ENCODE assay signal across 24 cellular contexts in genomic region chr10:79313320-79313719, GRCh38.
"Had no signal": no experiment of that assay in that cellular context is flagged by ENCODE, and none has a peak within 500 bp of the region (broad histone marks: within the 10 kb centered on the region; RNA-seq: fewer than 3 reads in every experiment).

No MANE protein-coding gene starts in this region.

- H3K36me3 ChIP-seq: neural progenitor cell, ovary, uterus had no signal

- H3K27ac Mint-ChIP-seq: activated CD4-positive, alpha-beta T cell treated with anti-CD3 and anti-CD28 coated beads, Interleukin-2, amount 10 ng/mL, durations not matched to agents 7 days and 5 days; activated CD8-positive, alpha-beta memory T cell treated with anti-CD3 and anti-CD28 coated beads, Interleukin-2, amount 10 ng/mL, durations not matched to agents 7 days and 5 days; activated CD8-positive, alpha-beta T cell treated with anti-CD3 and anti-CD28 coated beads for 36 hours; activated naive CD8-positive, alpha-beta T cell; neural progenitor cell had no signal

- H2AFZ ChIP-seq: neural progenitor cell had no signal

- H3K27ac ChIP-seq: adrenal gland, foreskin keratinocyte, neural progenitor cell, ovary, psoas muscle, right atrium auricular region, uterus, WERI-Rb-1 had no signal

- H3K27me3 Mint-ChIP-seq: activated CD4-positive, alpha-beta T cell treated with anti-CD3 and anti-CD28 coated beads, Interleukin-2, amount 10 ng/mL, durations not matched to agents 7 days and 5 days; activated CD8-positive, alpha-beta memory T cell treated with anti-CD3 and anti-CD28 coated beads, Interleukin-2, amount 10 ng/mL, durations not matched to agents 7 days and 5 days; activated CD8-positive, alpha-beta T cell treated with anti-CD3 and anti-CD28 coated beads for 36 hours; activated naive CD8-positive, alpha-beta T cell had no signal

- FAIRE-seq: astrocyte, kidney, TTC549 had no signal

- H3K4me3 ChIP-seq: adrenal gland, lung, neural progenitor cell, ovary, psoas muscle, right atrium auricular region, transverse colon, uterus had no signal

- H3K4me3 Mint-ChIP-seq: activated CD4-positive, alpha-beta T cell treated with anti-CD3 and anti-CD28 coated beads, Interleukin-2, amount 10 ng/mL, durations not matched to agents 7 days and 5 days; activated CD8-positive, alpha-beta memory T cell treated with anti-CD3 and anti-CD28 coated beads, Interleukin-2, amount 10 ng/mL, durations not matched to agents 7 days and 5 days; activated CD8-positive, alpha-beta T cell treated with anti-CD3 and anti-CD28 coated beads for 36 hours; activated naive CD8-positive, alpha-beta T cell; naive thymus-derived CD4-positive, alpha-beta T cell; neural progenitor cell had no signal

- ATAC-seq: activated CD8-positive, alpha-beta memory T cell treated with anti-CD3 and anti-CD28 coated beads, Interleukin-2, amount 10 ng/mL, durations not matched to agents 7 days and 5 days; activated CD8-positive, alpha-beta T cell treated with anti-CD3 and anti-CD28 coated beads for 36 hours; foreskin keratinocyte; left lobe of liver; naive thymus-derived CD4-positive, alpha-beta T cell; psoas muscle had no signal

- DNase-seq: activated CD4-positive, alpha-beta T cell treated with anti-CD3 and anti-CD28 coated beads, Interleukin-2, amount 10 ng/mL, durations not matched to agents 7 days and 5 days; activated CD4-positive, CD25-positive, alpha-beta regulatory T cell treated with anti-CD3 and anti-CD28 coated beads, Interleukin-2, amount 50 U/mL, for 72 hours; activated CD8-positive, alpha-beta memory T cell treated with anti-CD3 and anti-CD28 coated beads, Interleukin-2, amount 10 ng/mL, durations not matched to agents 7 days and 5 days; activated CD8-positive, alpha-beta T cell treated with anti-CD3 and anti-CD28 coated beads for 36 hours; activated T-cell treated with anti-CD3 and anti-CD28 coated beads, Interleukin-2, amount 50 U/mL, for 1 hour; adrenal gland; effector CD4-positive, alpha-beta T cell; foreskin keratinocyte; naive thymus-derived CD4-positive, alpha-beta T cell; stimulated activated CD4-positive, alpha-beta T cell treated with anti-CD3 and anti-CD28 coated beads, Interleukin-1b, Interleukin-23, amount 100 ng/mL, for 48 hours; T-helper 1 cell; transverse colon; WERI-Rb-1 had no signal

- H3K4me1 ChIP-seq: uterus had no signal

- H3K4me2 ChIP-seq: neural progenitor cell had no signal

- H3K9ac ChIP-seq: neural progenitor cell had no signal

- H3K9me3 Mint-ChIP-seq: activated CD8-positive, alpha-beta T cell treated with anti-CD3 and anti-CD28 coated beads for 36 hours; neural progenitor cell had no signal

- H3K27me3 ChIP-seq: adrenal gland, foreskin keratinocyte, neural progenitor cell, ovary, right atrium auricular region, transverse colon, uterus had no signal

- H3K9me3 ChIP-seq: adrenal gland, ovary, psoas muscle, right atrium auricular region, transverse colon, uterus had no signal
